Comparison of ENCODE assay signal across 26 cellular contexts in the genomic region with DNA sequence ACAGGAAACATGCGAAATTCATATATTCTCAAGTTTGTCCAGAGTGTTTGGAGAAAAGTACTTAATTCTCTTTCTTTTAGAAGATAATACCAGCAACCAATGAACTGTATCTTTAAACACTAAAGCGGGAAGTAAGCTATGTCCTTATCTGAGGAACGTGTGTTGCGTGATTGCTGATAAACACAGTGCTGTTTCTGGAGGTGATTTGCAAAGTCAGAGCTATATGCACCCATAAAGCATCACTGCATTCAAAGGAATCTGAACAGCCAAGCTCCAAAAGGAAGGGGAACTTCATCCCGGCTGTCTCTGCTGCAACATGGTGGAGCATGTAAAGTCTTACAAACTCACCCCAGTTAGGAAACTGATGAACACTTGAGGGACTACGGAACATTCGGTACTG.
"Had no signal": no experiment of that assay in that cellular context is flagged by ENCODE, and none has a peak within 500 bp of the region (broad histone marks: within the 10 kb centered on the region; RNA-seq: fewer than 3 reads in every experiment).

No MANE protein-coding gene starts in this region.

- H3K4me1 ChIP-seq: colonic mucosa, psoas muscle, uterus had no signal

- H3K27me3 ChIP-seq: colonic mucosa, foreskin keratinocyte, gastroesophageal sphincter, heart left ventricle, hepatocyte, left lung, ovary, sigmoid colon, spleen, tibial nerve, upper lobe of right lung, uterus had no signal

- H3K36me3 ChIP-seq: colonic mucosa, gastroesophageal sphincter, heart left ventricle, left lung, ovary, sigmoid colon, spleen, thoracic aorta, tibial nerve, upper lobe of right lung, uterus had no signal

- H3K4me3 ChIP-seq: colonic mucosa, gastroesophageal sphincter, heart left ventricle, hepatocyte, left lung, ovary, psoas muscle, sigmoid colon, spleen, thoracic aorta, tibial nerve, upper lobe of right lung, uterus had no signal

- H3K4me2 ChIP-seq: hepatocyte had no signal

- FAIRE-seq: islet of Langerhans had no signal

- DNase-seq: colonic mucosa; effector CD8-positive, alpha-beta T cell; endodermal cell; foreskin keratinocyte; heart left ventricle; left cardiac atrium; left lung; mesendoderm; naive thymus-derived CD8-positive, alpha-beta T cell; occipital lobe; ovary; posterior cingulate gyrus; psoas muscle; right cardiac atrium; sigmoid colon; spleen; stimulated activated CD4-positive, alpha-beta T cell treated with anti-CD3 and anti-CD28 coated beads, Interleukin-4, amount 100 ng/mL, for 4 hours; stimulated activated naive CD8-positive, alpha-beta T cell treated with anti-CD3 and anti-CD28 coated beads, Interleukin-15, Interleukin-2, amounts not matched to agents 100 U/mL and 50 U/mL, for 24 hours; upper lobe of right lung; uterus had no signal

- H2AFZ ChIP-seq: hepatocyte had no signal

- H3K9me3 ChIP-seq: colonic mucosa, gastroesophageal sphincter, heart left ventricle, left lung, ovary, psoas muscle, sigmoid colon, spleen, thoracic aorta, tibial nerve, upper lobe of right lung, uterus had no signal

- H3K79me2 ChIP-seq: hepatocyte had no signal

- H3K27ac ChIP-seq: colonic mucosa, epithelial cell of prostate, foreskin keratinocyte, gastroesophageal sphincter, heart left ventricle, hepatocyte, left lung, ovary, psoas muscle, sigmoid colon, spleen, thoracic aorta, tibial nerve, upper lobe of right lung, uterus had no signal
